In the genomic region with DNA sequence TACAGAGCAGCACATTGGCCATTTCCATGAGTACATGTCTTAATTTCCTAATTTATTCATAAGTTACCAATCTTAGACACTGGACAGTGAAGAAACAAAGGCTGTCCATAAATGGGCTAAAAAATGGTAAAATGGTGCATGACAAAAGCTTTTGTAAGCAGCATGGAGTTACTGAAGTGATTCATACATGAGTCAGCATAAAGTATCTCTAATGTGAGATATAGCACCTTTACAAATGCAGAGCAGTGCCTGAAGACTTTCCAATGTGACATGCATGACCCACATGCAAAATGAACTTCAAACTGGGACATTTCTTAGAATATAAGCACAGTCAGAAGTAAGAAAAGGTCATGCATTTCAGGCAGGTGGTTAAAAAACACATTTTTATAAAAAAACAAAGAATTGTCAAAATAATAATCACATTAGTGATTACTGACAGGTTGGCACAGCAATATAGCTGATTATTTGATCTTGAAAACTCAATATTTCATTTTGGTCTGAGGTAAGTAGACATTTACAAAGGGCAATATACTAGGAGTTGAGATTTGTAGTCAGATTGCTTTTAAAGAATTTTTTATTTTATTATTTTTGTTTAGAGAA, we compare ENCODE assay signal across 1 cellular context.
A peak's percentile ranks its signal among the peaks of the same experiment; 100 is the strongest.
TF ChIP-seq lines count a peak whose summit lies in the region.

No MANE protein-coding gene starts in this region.

TF ChIP-seq in HCT116, 20 proteins besides CTCF, POLR2A, EP300 and RAD21 (continued from another document):
- TF ChIP-seq, protein P1, sequence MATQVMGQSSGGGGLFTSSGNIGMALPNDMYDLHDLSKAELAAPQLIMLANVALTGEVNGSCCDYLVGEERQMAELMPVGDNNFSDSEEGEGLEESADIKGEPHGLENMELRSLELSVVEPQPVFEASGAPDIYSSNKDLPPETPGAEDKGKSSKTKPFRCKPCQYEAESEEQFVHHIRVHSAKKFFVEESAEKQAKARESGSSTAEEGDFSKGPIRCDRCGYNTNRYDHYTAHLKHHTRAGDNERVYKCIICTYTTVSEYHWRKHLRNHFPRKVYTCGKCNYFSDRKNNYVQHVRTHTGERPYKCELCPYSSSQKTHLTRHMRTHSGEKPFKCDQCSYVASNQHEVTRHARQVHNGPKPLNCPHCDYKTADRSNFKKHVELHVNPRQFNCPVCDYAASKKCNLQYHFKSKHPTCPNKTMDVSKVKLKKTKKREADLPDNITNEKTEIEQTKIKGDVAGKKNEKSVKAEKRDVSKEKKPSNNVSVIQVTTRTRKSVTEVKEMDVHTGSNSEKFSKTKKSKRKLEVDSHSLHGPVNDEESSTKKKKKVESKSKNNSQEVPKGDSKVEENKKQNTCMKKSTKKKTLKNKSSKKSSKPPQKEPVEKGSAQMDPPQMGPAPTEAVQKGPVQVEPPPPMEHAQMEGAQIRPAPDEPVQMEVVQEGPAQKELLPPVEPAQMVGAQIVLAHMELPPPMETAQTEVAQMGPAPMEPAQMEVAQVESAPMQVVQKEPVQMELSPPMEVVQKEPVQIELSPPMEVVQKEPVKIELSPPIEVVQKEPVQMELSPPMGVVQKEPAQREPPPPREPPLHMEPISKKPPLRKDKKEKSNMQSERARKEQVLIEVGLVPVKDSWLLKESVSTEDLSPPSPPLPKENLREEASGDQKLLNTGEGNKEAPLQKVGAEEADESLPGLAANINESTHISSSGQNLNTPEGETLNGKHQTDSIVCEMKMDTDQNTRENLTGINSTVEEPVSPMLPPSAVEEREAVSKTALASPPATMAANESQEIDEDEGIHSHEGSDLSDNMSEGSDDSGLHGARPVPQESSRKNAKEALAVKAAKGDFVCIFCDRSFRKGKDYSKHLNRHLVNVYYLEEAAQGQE (IDR thresholded peaks at IDR 0.05; ENCODE audit: low read depth), result no peak
- TF ChIP-seq, protein P2, sequence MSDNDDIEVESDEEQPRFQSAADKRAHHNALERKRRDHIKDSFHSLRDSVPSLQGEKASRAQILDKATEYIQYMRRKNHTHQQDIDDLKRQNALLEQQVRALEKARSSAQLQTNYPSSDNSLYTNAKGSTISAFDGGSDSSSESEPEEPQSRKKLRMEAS (IDR thresholded peaks at IDR 0.05), result no peak
- TF ChIP-seq SIN3A (IDR thresholded peaks at IDR 0.05; ENCODE audit: low read depth), result no peak
- no peak for TF ChIP-seq ELF1 (IDR thresholded peaks at IDR 0.05; ENCODE audit: borderline replicate concordance, low read depth)
- TF ChIP-seq JUND (IDR thresholded peaks at IDR 0.05), result 0 out of 2 replicates have a peak, but pooled peaks have one; percentile 36
- TF ChIP-seq, protein P3, sequence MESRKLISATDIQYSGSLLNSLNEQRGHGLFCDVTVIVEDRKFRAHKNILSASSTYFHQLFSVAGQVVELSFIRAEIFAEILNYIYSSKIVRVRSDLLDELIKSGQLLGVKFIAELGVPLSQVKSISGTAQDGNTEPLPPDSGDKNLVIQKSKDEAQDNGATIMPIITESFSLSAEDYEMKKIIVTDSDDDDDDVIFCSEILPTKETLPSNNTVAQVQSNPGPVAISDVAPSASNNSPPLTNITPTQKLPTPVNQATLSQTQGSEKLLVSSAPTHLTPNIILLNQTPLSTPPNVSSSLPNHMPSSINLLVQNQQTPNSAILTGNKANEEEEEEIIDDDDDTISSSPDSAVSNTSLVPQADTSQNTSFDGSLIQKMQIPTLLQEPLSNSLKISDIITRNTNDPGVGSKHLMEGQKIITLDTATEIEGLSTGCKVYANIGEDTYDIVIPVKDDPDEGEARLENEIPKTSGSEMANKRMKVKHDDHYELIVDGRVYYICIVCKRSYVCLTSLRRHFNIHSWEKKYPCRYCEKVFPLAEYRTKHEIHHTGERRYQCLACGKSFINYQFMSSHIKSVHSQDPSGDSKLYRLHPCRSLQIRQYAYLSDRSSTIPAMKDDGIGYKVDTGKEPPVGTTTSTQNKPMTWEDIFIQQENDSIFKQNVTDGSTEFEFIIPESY (IDR thresholded peaks at IDR 0.05; ENCODE audit: extremely low read depth, insufficient replicate concordance, low read length), result no peak
- TF ChIP-seq SP1 (IDR thresholded peaks at IDR 0.05; ENCODE audit: low read depth), result 0 out of 2 replicates have a peak, but pooled peaks have one; percentile 24
- no peak for TF ChIP-seq EZH2 (IDR thresholded peaks at IDR 0.05)
- no peak for TF ChIP-seq YY1 (IDR thresholded peaks at IDR 0.05; ENCODE audit: extremely low read depth, insufficient replicate concordance, low read depth, low read length)
- 0 out of 2 replicates have a peak, but pooled peaks have one; percentile 33 for TF ChIP-seq CBX3 (IDR thresholded peaks at IDR 0.05; ENCODE audit: low read depth)
- TF ChIP-seq CEBPB (IDR thresholded peaks at IDR 0.05; ENCODE audit: low read depth), result peak; percentile 18; the same call in 1 of the 2 replicates
- peak; percentile 77 for TF ChIP-seq FOSL1 (IDR thresholded peaks at IDR 0.05; ENCODE audit: low read depth)
- TF ChIP-seq ZNF274 (IDR thresholded peaks at IDR 0.05; ENCODE audit: low read depth, low read length), result no peak
- TF ChIP-seq, protein P4, sequence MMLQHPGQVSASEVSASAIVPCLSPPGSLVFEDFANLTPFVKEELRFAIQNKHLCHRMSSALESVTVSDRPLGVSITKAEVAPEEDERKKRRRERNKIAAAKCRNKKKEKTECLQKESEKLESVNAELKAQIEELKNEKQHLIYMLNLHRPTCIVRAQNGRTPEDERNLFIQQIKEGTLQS (IDR thresholded peaks at IDR 0.05), result no peak
- no peak for TF ChIP-seq ZFX (IDR thresholded peaks at IDR 0.05)
- TF ChIP-seq EGR1 (IDR thresholded peaks at IDR 0.05; ENCODE audit: low read depth), result no peak
- no peak for TF ChIP-seq POLR2AphosphoS5 (IDR thresholded peaks at IDR 0.05; ENCODE audit: low read depth, low read length)
